In the genomic region with DNA sequence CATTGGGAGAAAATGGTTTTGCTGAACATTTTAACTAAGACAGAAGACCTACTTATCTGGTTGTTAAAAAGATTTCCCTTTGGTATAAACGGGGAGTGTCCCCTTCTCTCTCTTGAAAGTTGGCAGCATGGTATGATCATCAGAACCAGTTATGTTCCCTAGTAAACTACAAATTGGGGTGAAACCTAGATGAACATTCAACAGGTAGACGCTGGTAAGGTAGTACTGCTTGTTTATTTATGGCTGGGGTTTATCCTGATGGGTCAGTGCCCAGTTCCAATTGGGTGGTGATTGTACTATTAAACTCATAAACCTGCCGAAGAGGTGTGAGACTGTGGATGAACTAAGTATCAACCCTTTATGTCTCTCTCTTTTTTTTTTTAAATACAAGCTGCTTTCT, we compare ENCODE assay signal across 34 cellular contexts.
"Had no signal": no experiment of that assay in that cellular context is flagged by ENCODE, and none has a peak within 500 bp of the region (broad histone marks: within the 10 kb centered on the region; RNA-seq: fewer than 3 reads in every experiment).

No MANE protein-coding gene starts in this region.

- H3K36me3 ChIP-seq: MG63 had no signal

- H3K9me3 ChIP-seq: MG63 had no signal

- DNase-seq: Karpas-422, Kasumi-1, MG63, MM.1S, MV-4-11, NCI-H1048, NCI-H1092, NCI-H1092 treated with DMSO at 0.1 percent for 48 hours, NCI-H1105, NCI-H1105 treated with DMSO at 0.1 percent for 48 hours, NCI-H1417, NCI-H1417 treated with DMSO at 0.1 percent for 48 hours, NCI-H1436, NCI-H1436 treated with DMSO at 0.1 percent for 48 hours, NCI-H146, NCI-H1694, NCI-H1694 treated with DMSO at 0.1 percent for 48 hours, NCI-H187, NCI-H187 treated with DMSO at 0.1 percent for 48 hours, NCI-H1930, NCI-H2029, NCI-H2029 treated with DMSO at 0.1 percent for 48 hours, NCI-H2081, NCI-H2081 treated with DMSO at 0.1 percent for 48 hours, NCI-H2107, NCI-H2171, NCI-H2171 treated with DMSO at 0.1 percent for 48 hours, NCI-H2227 treated with DMSO at 0.1 percent for 48 hours, NCI-H226, NCI-H345, NCI-H446, NCI-H446 treated with DMSO at 0.1 percent for 48 hours, NCI-H510A, NCI-H510A treated with DMSO at 0.1 percent for 48 hours had no signal

- H3K27me3 ChIP-seq: MG63 had no signal

- H3K4me3 ChIP-seq: MG63 had no signal
